Comparison of ENCODE assay signal across 1 cellular context in the genomic region with DNA sequence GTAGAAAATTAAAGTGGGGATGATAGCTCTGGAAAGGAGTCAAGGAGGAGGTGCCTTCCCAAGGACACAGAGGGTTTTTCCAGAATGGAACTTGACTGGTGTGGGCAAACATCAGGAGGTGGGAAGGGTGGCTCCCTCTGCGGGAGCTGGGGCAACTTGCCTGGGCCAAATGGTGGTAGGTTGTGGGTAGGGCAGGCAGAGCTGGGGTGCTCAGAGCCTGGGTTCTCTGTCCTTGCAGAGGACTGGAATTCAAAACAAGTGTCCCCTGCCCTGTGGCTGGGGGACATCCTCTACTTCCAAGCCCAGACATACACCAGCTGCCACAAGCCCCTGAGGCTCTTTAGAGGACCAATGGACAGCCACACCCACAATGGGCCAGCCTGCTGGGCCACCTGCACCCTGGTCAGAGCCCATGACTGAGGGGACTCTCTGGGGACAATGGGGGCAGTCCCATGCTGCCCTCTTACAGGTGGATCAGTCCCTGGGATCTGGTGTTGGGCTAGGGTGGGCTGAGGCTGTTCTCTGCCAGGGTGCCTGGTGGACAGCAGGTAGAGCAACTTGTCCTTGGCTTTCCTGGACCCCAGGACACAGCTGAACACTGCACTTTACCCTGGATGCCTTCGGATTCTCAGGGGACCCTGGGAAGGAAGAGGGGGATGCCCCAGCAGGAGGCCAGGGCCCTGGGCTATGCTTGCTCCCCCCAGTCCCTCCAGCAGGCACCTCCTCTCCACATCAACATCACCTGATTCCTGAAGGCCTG.
TF ChIP-seq lines count a peak whose summit lies in the region.

No MANE protein-coding gene starts in this region.

TF ChIP-seq in SK-N-SH treated with all-trans-retinoic acid at 6 μM for 48 hours, 23 proteins besides CTCF, POLR2A, EP300 and RAD21 (continued from another document):
- TF ChIP-seq, protein P1, sequence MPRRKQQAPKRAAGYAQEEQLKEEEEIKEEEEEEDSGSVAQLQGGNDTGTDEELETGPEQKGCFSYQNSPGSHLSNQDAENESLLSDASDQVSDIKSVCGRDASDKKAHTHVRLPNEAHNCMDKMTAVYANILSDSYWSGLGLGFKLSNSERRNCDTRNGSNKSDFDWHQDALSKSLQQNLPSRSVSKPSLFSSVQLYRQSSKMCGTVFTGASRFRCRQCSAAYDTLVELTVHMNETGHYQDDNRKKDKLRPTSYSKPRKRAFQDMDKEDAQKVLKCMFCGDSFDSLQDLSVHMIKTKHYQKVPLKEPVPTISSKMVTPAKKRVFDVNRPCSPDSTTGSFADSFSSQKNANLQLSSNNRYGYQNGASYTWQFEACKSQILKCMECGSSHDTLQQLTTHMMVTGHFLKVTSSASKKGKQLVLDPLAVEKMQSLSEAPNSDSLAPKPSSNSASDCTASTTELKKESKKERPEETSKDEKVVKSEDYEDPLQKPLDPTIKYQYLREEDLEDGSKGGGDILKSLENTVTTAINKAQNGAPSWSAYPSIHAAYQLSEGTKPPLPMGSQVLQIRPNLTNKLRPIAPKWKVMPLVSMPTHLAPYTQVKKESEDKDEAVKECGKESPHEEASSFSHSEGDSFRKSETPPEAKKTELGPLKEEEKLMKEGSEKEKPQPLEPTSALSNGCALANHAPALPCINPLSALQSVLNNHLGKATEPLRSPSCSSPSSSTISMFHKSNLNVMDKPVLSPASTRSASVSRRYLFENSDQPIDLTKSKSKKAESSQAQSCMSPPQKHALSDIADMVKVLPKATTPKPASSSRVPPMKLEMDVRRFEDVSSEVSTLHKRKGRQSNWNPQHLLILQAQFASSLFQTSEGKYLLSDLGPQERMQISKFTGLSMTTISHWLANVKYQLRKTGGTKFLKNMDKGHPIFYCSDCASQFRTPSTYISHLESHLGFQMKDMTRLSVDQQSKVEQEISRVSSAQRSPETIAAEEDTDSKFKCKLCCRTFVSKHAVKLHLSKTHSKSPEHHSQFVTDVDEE (CRISPR knock-in tag; IDR thresholded peaks at IDR 0.05), result no peak
- TF ChIP-seq, protein P2, sequence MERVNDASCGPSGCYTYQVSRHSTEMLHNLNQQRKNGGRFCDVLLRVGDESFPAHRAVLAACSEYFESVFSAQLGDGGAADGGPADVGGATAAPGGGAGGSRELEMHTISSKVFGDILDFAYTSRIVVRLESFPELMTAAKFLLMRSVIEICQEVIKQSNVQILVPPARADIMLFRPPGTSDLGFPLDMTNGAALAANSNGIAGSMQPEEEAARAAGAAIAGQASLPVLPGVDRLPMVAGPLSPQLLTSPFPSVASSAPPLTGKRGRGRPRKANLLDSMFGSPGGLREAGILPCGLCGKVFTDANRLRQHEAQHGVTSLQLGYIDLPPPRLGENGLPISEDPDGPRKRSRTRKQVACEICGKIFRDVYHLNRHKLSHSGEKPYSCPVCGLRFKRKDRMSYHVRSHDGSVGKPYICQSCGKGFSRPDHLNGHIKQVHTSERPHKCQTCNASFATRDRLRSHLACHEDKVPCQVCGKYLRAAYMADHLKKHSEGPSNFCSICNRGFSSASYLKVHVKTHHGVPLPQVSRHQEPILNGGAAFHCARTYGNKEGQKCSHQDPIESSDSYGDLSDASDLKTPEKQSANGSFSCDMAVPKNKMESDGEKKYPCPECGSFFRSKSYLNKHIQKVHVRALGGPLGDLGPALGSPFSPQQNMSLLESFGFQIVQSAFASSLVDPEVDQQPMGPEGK (CRISPR knock-in tag; IDR thresholded peaks at IDR 0.05; ENCODE audit: borderline replicate concordance), result no peak
- TF ChIP-seq, protein P3, sequence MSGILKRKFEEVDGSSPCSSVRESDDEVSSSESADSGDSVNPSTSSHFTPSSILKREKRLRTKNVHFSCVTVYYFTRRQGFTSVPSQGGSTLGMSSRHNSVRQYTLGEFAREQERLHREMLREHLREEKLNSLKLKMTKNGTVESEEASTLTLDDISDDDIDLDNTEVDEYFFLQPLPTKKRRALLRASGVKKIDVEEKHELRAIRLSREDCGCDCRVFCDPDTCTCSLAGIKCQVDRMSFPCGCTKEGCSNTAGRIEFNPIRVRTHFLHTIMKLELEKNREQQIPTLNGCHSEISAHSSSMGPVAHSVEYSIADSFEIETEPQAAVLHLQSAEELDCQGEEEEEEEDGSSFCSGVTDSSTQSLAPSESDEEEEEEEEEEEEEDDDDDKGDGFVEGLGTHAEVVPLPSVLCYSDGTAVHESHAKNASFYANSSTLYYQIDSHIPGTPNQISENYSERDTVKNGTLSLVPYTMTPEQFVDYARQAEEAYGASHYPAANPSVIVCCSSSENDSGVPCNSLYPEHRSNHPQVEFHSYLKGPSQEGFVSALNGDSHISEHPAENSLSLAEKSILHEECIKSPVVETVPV (CRISPR knock-in tag; IDR thresholded peaks at IDR 0.05), result no peak
- TF ChIP-seq ZNF8 (CRISPR knock-in tag; IDR thresholded peaks at IDR 0.05), result no peak
